ENCODE assay signal across 16 cellular contexts in the genomic region with DNA sequence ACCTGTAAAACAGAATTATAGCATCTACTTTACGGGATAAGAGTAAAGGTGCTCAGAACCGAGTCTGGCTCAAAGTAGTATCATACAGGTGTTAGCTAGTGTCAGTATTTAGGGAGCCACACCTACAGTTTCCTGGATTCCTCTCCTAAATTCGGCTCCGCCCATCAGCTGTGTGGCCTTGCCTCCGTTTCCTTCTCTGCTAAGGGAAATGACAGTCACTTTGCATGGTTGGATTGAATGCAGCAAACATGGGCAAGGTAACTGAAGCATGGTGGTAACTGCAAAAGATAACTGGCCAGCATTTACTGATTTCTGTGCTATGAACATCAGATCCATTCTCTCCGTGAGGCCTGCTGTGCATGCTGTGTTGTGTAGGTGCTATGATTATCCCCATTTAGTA. TPM values are rescaled to one million over a fixed set of nuclear protein-coding genes. Genes with fewer than 3 reads are reported as not detected.
DNase-seq lines count a peak whose midpoint lies in the region; ATAC-seq, FAIRE-seq and TF ChIP-seq lines count a peak whose summit lies in the region.
"Had no signal": no experiment of that assay in that cellular context is flagged by ENCODE, and none has a peak within 500 bp of the region (broad histone marks: within the 10 kb centered on the region; RNA-seq: fewer than 3 reads in every experiment).

No MANE protein-coding gene starts in this region.

- peak; percentile 5 for DNase-seq in activated CD4-positive, alpha-beta T cell treated with anti-CD3 and anti-CD28 coated beads, Interleukin-2, amount 50 U/mL, for 1 hour
- no peak for DNase-seq in activated CD4-positive, alpha-beta T cell treated with anti-CD3 and anti-CD28 coated beads, Interleukin-2, amount 50 U/mL, for 4 hours
- peak; percentile 12 for DNase-seq in OCI-LY7 (ENCODE audit: low spot score)
- DNase-seq in central memory CD8-positive, alpha-beta T cell (ENCODE audit: low spot score in 2 of 2): no peak
- peak; percentile 27 for DNase-seq in sigmoid colon
- DNase-seq in ascending aorta (ENCODE audit: low spot score in 2 of 2): no peak
- no peak for DNase-seq in NCI-H510A (lab: John Stamatoyannopoulos, UW)
- DNase-seq in urothelium cell line (ENCODE audit: low spot score): no peak
- DNase-seq: NCI-H146, NCI-H774 had no signal

- H4K20me1 ChIP-seq in OCI-LY7 (ENCODE audit: insufficient read depth, low read length): no peaks in the 10 kb centered on the region

- no peaks in the 10 kb centered on the region for H3K9me3 ChIP-seq in OCI-LY7 (ENCODE audit: low read length)
- H3K9me3 ChIP-seq in sigmoid colon: no peaks in the 10 kb centered on the region
- no peaks in the 10 kb centered on the region for H3K9me3 ChIP-seq in ascending aorta

- intact Hi-C loops in OCI-LY7 (cut with micrococcal nuclease; ENCODE audit: unreplicated experiment): no loop called here
- intact Hi-C loops in sigmoid colon (cut with DNase I): no loop called here
- intact Hi-C loops in ascending aorta (cut with DNase I): no loop called here

- no peaks in the 10 kb centered on the region for H3K27me3 Mint-ChIP-seq in central memory CD8-positive, alpha-beta T cell

- H3K4me1 Mint-ChIP-seq in central memory CD8-positive, alpha-beta T cell: peaks cover 63% of the 10 kb centered on the region

- FAIRE-seq in urothelium cell line (lab: Jason Lieb, UNC): no peak
- FAIRE-seq: TTC549 had no signal

- no peak overlapping the region for H2AFZ ChIP-seq in OCI-LY7 (ENCODE audit: low read length)

- no peaks in the 10 kb centered on the region for H3K9me2 ChIP-seq in OCI-LY7 (ENCODE audit: insufficient read depth, low read length)

- H3K36me3 ChIP-seq in OCI-LY7 (ENCODE audit: insufficient read depth, low read length): peaks cover 8% of the 10 kb centered on the region; the same call in 1 of the 2 replicates
- no peaks in the 10 kb centered on the region for H3K36me3 ChIP-seq in sigmoid colon
- H3K36me3 ChIP-seq in ascending aorta: no peaks in the 10 kb centered on the region

- no peak for TF ChIP-seq POLR2A in sigmoid colon (IDR thresholded peaks at IDR 0.05)

- BruUV-seq in OCI-LY7 (replicated peaks; lab: Mats Ljungman, UMichigan): no TSS peak

- H3K27me3 ChIP-seq in sigmoid colon: no peaks in the 10 kb centered on the region
- no peaks in the 10 kb centered on the region for H3K27me3 ChIP-seq in ascending aorta

- no peak for TF ChIP-seq CTCF in OCI-LY7 (conservative IDR thresholded peaks at IDR 0.05; ENCODE audit: low read length)
- TF ChIP-seq CTCF in sigmoid colon (IDR thresholded peaks at IDR 0.05): no peak
- no peak for TF ChIP-seq CTCF in ascending aorta (IDR thresholded peaks at IDR 0.05)

- WGBS in sigmoid colon, 2 donors: 38 to 49% methylated on average over 6 of the region's 6 CpGs

- no peak for TF ChIP-seq EP300 in sigmoid colon (IDR thresholded peaks at IDR 0.05)

- H3K9me3 Mint-ChIP-seq in central memory CD8-positive, alpha-beta T cell: no peaks in the 10 kb centered on the region

- POLR2A ChIA-PET in OCI-LY7 (lab: Charles Lee): interaction anchor here (1.7 kb wide), 1 partner anchor 82 kb away, joined by 5 read pairs; no protein-coding TSS in a partner anchor

- peak overlapping the region; percentile 73 for H3K27ac Mint-ChIP-seq in central memory CD8-positive, alpha-beta T cell (ENCODE audit: low read depth)

- H3K79me2 ChIP-seq in OCI-LY7 (ENCODE audit: insufficient read depth, low read depth, low read length): peaks cover 27% of the 10 kb centered on the region

- H3K4me2 ChIP-seq in OCI-LY7 (ENCODE audit: low read length): peak overlapping the region; percentile 75

- peaks cover 18% of the 10 kb centered on the region for H3K36me3 Mint-ChIP-seq in central memory CD8-positive, alpha-beta T cell (ENCODE audit: insufficient read depth)

- ATAC-seq in central memory CD8-positive, alpha-beta T cell (replicated peaks; ENCODE audit: extremely low read depth, poor library complexity, severe bottlenecking): no peak
- ATAC-seq: Right ventricle myocardium inferior had no signal

- H3K27ac ChIP-seq in OCI-LY7 (ENCODE audit: low read depth, low read length, poor library complexity, severe bottlenecking) (no peak overlapping the region), sigmoid colon (no peak overlapping the region), ascending aorta (no peak overlapping the region)

- peak overlapping the region; percentile 75 for H3K4me3 Mint-ChIP-seq in central memory CD8-positive, alpha-beta T cell

- H3K4me1 ChIP-seq in OCI-LY7 (ENCODE audit: insufficient read depth, low read length, poor library complexity, severe bottlenecking) (peaks cover 32% of the 10 kb centered on the region), sigmoid colon (peaks cover 0 to 33% (median 22%) of the 10 kb centered on the region in 4 donors), ascending aorta (peaks cover 0 to 2% of the 10 kb centered on the region in 2 donors)

- H3K4me3 ChIP-seq in OCI-LY7 (ENCODE audit: low read depth, low read length, poor library complexity, severe bottlenecking) (peak overlapping the region; percentile 91), sigmoid colon (no peak overlapping the region), ascending aorta (no peak overlapping the region)

- CTCF ChIA-PET in OCI-LY7 (lab: Charles Lee; ENCODE audit: unreplicated experiment): no interaction called here

RNA-seq across cellular contexts. Expression of a gene that starts 2.8 kb away (rescaled TPM):
- 5.1 and 11.8 TPM in 2 replicates for total RNA-seq in OCI-LY7 (2014; rRNA removed; shearing (Covaris generic))
- 5.3 and 5.5 TPM in 2 replicates for total RNA-seq in OCI-LY7 (2022)
- total RNA-seq in sigmoid colon: 10 to 100 TPM in 2 of 4 donors, 1 to 10 TPM in 2; 8.6 to 13.7 (median 10.1) TPM
- polyA plus RNA-seq in sigmoid colon: 1 to 10 TPM; 2.2 to 5.4 (median 3.9) TPM
- total RNA-seq in ascending aorta: 14.8 TPM

RNA-seq across cellular contexts. Expression of a gene that starts 7.9 kb away (rescaled TPM):
- 0.06 TPM in 1 of 2 replicates, not detected in the other for total RNA-seq in OCI-LY7 (2014; rRNA removed; shearing (Covaris generic))
- total RNA-seq in OCI-LY7 (2022) (0.57 and 0.59 TPM in 2 replicates), sigmoid colon (not detected), ascending aorta (not detected)
- polyA plus RNA-seq in sigmoid colon: 1 to 10 TPM in 1 of 3 donors, not detected in 2; 3.1 TPM
- total RNA-seq: lung microvascular endothelial cell, omental fat pad, Right ventricle myocardium inferior, urinary bladder had no signal

RNA-seq across cellular contexts. Expression of a gene that starts 31.0 kb away (rescaled TPM):
- total RNA-seq in OCI-LY7 (2014; rRNA removed; shearing (Covaris generic)): not detected in 2 replicates
- total RNA-seq in OCI-LY7 (2022) (not detected in 2 replicates), sigmoid colon (not detected), ascending aorta (not detected)
- not detected for polyA plus RNA-seq in sigmoid colon
- total RNA-seq: lung microvascular endothelial cell, omental fat pad, Right ventricle myocardium inferior, urinary bladder had no signal
- polyA plus RNA-seq: AG04450, urinary bladder had no signal

RNA-seq across cellular contexts. Expression of a gene that starts 37.2 kb away (rescaled TPM):
- total RNA-seq in OCI-LY7 (2014; rRNA removed; shearing (Covaris generic)): not detected in 2 replicates
- 10.8 and 13.7 TPM in 2 replicates for total RNA-seq in OCI-LY7 (2022)
- total RNA-seq in sigmoid colon: 10 to 100 TPM; 11.1 to 15.0 (median 12.6) TPM
- polyA plus RNA-seq in sigmoid colon: 10 to 100 TPM in 1 of 3 donors, 1 to 10 TPM in 2; 9.0 to 16.1 (median 9.6) TPM
- 22.6 TPM for total RNA-seq in ascending aorta

RNA-seq across cellular contexts. Expression of a gene that starts 39.3 kb away (rescaled TPM):
- total RNA-seq in OCI-LY7 (2014; rRNA removed; shearing (Covaris generic)): not detected in 2 replicates
- total RNA-seq in OCI-LY7 (2022) (not detected in 2 replicates), sigmoid colon (under 1 TPM in 2 of 4 donors, not detected in 2; 0.14 to 0.16 TPM), ascending aorta (not detected)
- under 1 TPM in 2 of 3 donors, not detected in 1; under 0.01 to 0.70 TPM for polyA plus RNA-seq in sigmoid colon
- total RNA-seq: Right ventricle myocardium inferior had no signal
- polyA plus RNA-seq: AG04450 had no signal

Comparison
In these comparisons a context has a peak if more than half of its experiments do, and no peak if none do; other contexts are left out.
1. DNase-seq: peak in activated CD4-positive, alpha-beta T cell treated with anti-CD3 and anti-CD28 coated beads, Interleukin-2, amount 50 U/mL, for 1 hour (single experiment), OCI-LY7 (single experiment) and sigmoid colon (single experiment); none in activated CD4-positive, alpha-beta T cell treated with anti-CD3 and anti-CD28 coated beads, Interleukin-2, amount 50 U/mL, for 4 hours (0 of 2), central memory CD8-positive, alpha-beta T cell (0 of 2), ascending aorta (0 of 2), NCI-H510A (single experiment) and urothelium cell line (single experiment).